In the genomic region with DNA sequence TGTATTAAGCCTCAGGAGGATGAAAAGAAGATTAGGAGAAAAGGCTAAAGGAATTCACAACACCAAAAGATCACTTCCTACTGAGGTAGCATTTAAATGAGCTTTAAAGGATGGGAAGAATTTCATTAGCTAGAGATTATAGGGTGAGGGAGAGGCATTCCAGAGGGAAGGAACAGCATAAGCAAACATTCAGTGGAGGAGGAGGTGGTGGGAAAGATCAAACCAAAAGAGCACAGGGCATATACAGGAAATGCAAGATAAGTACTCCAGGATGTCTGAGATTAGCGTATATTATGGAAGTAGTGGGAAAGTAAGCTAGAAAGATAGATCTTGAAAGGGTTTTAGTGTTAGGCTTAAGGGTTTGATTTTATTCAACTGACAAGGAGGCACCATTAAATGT, we compare ENCODE assay signal across 30 cellular contexts.
"Had no signal": no experiment of that assay in that cellular context is flagged by ENCODE, and none has a peak within 500 bp of the region (broad histone marks: within the 10 kb centered on the region; RNA-seq: fewer than 3 reads in every experiment).

No MANE protein-coding gene starts in this region.

- H3K27ac ChIP-seq: epithelial cell of prostate, gastrocnemius medialis, left ventricle myocardium inferior, parathyroid adenoma, right atrium auricular region had no signal

- H3K9me3 ChIP-seq: gastrocnemius medialis, left ventricle myocardium inferior, right atrium auricular region had no signal

- H3K4me1 Mint-ChIP-seq: activated B cell treated with CpG ODN at 0.5 μM for 24 hours; central memory CD8-positive, alpha-beta T cell; naive B cell; stimulated activated memory B cell treated with anti-CD40 and anti-IgM and Interleukin-4, amounts not matched to agents 10 μg/mL and 1 μg/mL and 100 μg/mL, for 72 hours; stimulated activated naive CD8-positive, alpha-beta T cell treated with anti-CD3 and anti-CD28 coated beads, Interleukin-15, amount 100 ng/mL, for 72 hours; T-helper 17 cell had no signal

- H3K27me3 ChIP-seq: gastrocnemius medialis, right atrium auricular region had no signal

- H3K4me1 ChIP-seq: left ventricle myocardium inferior, right atrium auricular region had no signal

- H3K27me3 Mint-ChIP-seq: activated B cell treated with CpG ODN at 0.5 μM for 24 hours; central memory CD8-positive, alpha-beta T cell; dendritic cell treated with granulocyte-macrophage colony-stimulating factor and Interleukin-4, amounts not matched to agents 40 ng/mL and 50 ng/mL, for 4 days; naive B cell; stimulated activated memory B cell treated with anti-CD40 and anti-IgM and Interleukin-4, amounts not matched to agents 10 μg/mL and 1 μg/mL and 100 μg/mL, for 72 hours; stimulated activated naive CD8-positive, alpha-beta T cell treated with anti-CD3 and anti-CD28 coated beads, Interleukin-15, amount 100 ng/mL, for 72 hours; T-helper 17 cell; type B pancreatic cell had no signal

- FAIRE-seq: bronchial epithelial cell had no signal

- H3K79me2 ChIP-seq: parathyroid adenoma had no signal

- H3K36me3 Mint-ChIP-seq: naive B cell; stimulated activated memory B cell treated with anti-CD40 and anti-IgM and Interleukin-4, amounts not matched to agents 10 μg/mL and 1 μg/mL and 100 μg/mL, for 72 hours; type B pancreatic cell had no signal

- H2AFZ ChIP-seq: parathyroid adenoma had no signal

- H3K9me3 Mint-ChIP-seq: activated B cell treated with CpG ODN at 0.5 μM for 24 hours; activated T-cell treated with anti-CD3 and anti-CD28 coated beads, Interleukin-2, amount 50 U/mL, for 24 hours; central memory CD8-positive, alpha-beta T cell; dendritic cell treated with granulocyte-macrophage colony-stimulating factor and Interleukin-4, amounts not matched to agents 40 ng/mL and 50 ng/mL, for 4 days; stimulated activated memory B cell treated with anti-CD40 and anti-IgM and Interleukin-4, amounts not matched to agents 10 μg/mL and 1 μg/mL and 100 μg/mL, for 72 hours; stimulated activated naive CD8-positive, alpha-beta T cell treated with anti-CD3 and anti-CD28 coated beads, Interleukin-15, amount 100 ng/mL, for 72 hours; type B pancreatic cell had no signal

- H3K36me3 ChIP-seq: gastrocnemius medialis, left ventricle myocardium inferior, right atrium auricular region had no signal

- H3K27ac Mint-ChIP-seq: activated B cell treated with CpG ODN at 0.5 μM for 24 hours; activated T-cell treated with anti-CD3 and anti-CD28 coated beads, Interleukin-2, amount 50 U/mL, for 24 hours; dendritic cell treated with granulocyte-macrophage colony-stimulating factor and Interleukin-4, amounts not matched to agents 40 ng/mL and 50 ng/mL, for 4 days; naive B cell; stimulated activated memory B cell treated with anti-CD40 and anti-IgM and Interleukin-4, amounts not matched to agents 10 μg/mL and 1 μg/mL and 100 μg/mL, for 72 hours; T-helper 17 cell; type B pancreatic cell had no signal

- H3K4me2 ChIP-seq: smooth muscle cell had no signal

- H3K9ac ChIP-seq: parathyroid adenoma had no signal

- H3K4me3 ChIP-seq: gastrocnemius medialis, left ventricle myocardium inferior, lung, right atrium auricular region, smooth muscle cell had no signal

- DNase-seq: activated B cell treated with CpG ODN at 0.5 μM for 24 hours; activated CD4-positive, alpha-beta T cell treated with anti-CD3 and anti-CD28 coated beads, Interleukin-2, amount 50 U/mL, for 48 hours; activated CD8-positive, alpha-beta memory T cell treated with anti-CD3 and anti-CD28 coated beads, Interleukin-2, amount 50 U/mL, for 4 hours; activated gamma-delta T cell treated with Interleukin-2 at 50 U/mL for 16 hours; activated naive CD4-positive, alpha-beta T cell treated with anti-CD3 and anti-CD28 coated beads, Interleukin-2, amount 50 U/mL, for 16 hours; activated T-cell treated with anti-CD3 and anti-CD28 coated beads, Interleukin-2, amount 50 U/mL, for 24 hours; amygdala; gastrocnemius medialis; glutamatergic neuron; islet precursor cell; left ventricle myocardium inferior; naive B cell; occipital lobe; stimulated activated CD4-positive, alpha-beta T cell treated with anti-CD3 and anti-CD28 coated beads, Interleukin-1b, Interleukin-23, amount 100 ng/mL, for 48 hours; stimulated activated CD4-positive, alpha-beta T cell treated with anti-CD3 and anti-CD28 coated beads, Interleukin-4, amount 100 ng/mL, for 4 hours; stimulated activated CD8-positive, alpha-beta memory T cell treated with anti-CD3 and anti-CD28 coated beads, Interleukin-4, amount 100 ng/mL, for 48 hours; stimulated activated naive CD8-positive, alpha-beta T cell treated with anti-CD3 and anti-CD28 coated beads, Interleukin-15, amount 100 ng/mL, for 72 hours; substantia nigra; T-helper 17 cell had no signal

- H3K4me3 Mint-ChIP-seq: activated B cell treated with CpG ODN at 0.5 μM for 24 hours; activated T-cell treated with anti-CD3 and anti-CD28 coated beads, Interleukin-2, amount 50 U/mL, for 24 hours; central memory CD8-positive, alpha-beta T cell; dendritic cell treated with granulocyte-macrophage colony-stimulating factor and Interleukin-4, amounts not matched to agents 40 ng/mL and 50 ng/mL, for 4 days; naive B cell; neural crest cell; stimulated activated memory B cell treated with anti-CD40 and anti-IgM and Interleukin-4, amounts not matched to agents 10 μg/mL and 1 μg/mL and 100 μg/mL, for 72 hours; stimulated activated naive CD8-positive, alpha-beta T cell treated with anti-CD3 and anti-CD28 coated beads, Interleukin-15, amount 100 ng/mL, for 72 hours; T-helper 17 cell; type B pancreatic cell had no signal

- ATAC-seq: gastrocnemius medialis; stimulated activated memory B cell treated with anti-CD40 and anti-IgM and Interleukin-4, amounts not matched to agents 10 μg/mL and 1 μg/mL and 100 μg/mL, for 72 hours; stimulated activated naive CD8-positive, alpha-beta T cell treated with anti-CD3 and anti-CD28 coated beads, Interleukin-15, amount 100 ng/mL, for 72 hours; T-helper 17 cell had no signal
